Comparison of ENCODE assay signal across 9 cellular contexts in genomic region chr20:25297141-25297905, GRCh38. TPM values are rescaled to one million over a fixed set of nuclear protein-coding genes. Genes with fewer than 3 reads are reported as not detected.
DNase-seq lines count a peak whose midpoint lies in the region; ATAC-seq and FAIRE-seq lines count a peak whose summit lies in the region.
"Had no signal": no experiment of that assay in that cellular context is flagged by ENCODE, and none has a peak within 500 bp of the region (broad histone marks: within the 10 kb centered on the region; RNA-seq: fewer than 3 reads in every experiment).

No MANE protein-coding gene starts in this region.

- FAIRE-seq in HTR-8/SVneo (lab: Jason Lieb, UNC): no peak
- FAIRE-seq: TTC549 had no signal

- no peak overlapping the region for H3K4me3 ChIP-seq in right cardiac atrium (ENCODE audit: low read length)

- H3K4me1 ChIP-seq in right cardiac atrium (ENCODE audit: control insufficient read depth, insufficient read depth, low read length): peaks cover 7% of the 10 kb centered on the region

- H3K9me3 ChIP-seq in right cardiac atrium (ENCODE audit: control insufficient read depth, low read length): no peaks in the 10 kb centered on the region

- ATAC-seq in GM18498 (IDR thresholded peaks at IDR 0.05; ENCODE audit: unreplicated experiment): peak; percentile 66
- peak; percentile 70 for ATAC-seq in GM21390 (IDR thresholded peaks at IDR 0.05; ENCODE audit: unreplicated experiment)
- peak; percentile 65 for ATAC-seq in HG03439 (IDR thresholded peaks at IDR 0.05; ENCODE audit: unreplicated experiment)
- ATAC-seq in right cardiac atrium: no peak

- intact Hi-C loops in right cardiac atrium (cut with DNase I): loop anchor here in 2 of 4 donors (5.0 to 10.0 kb wide), 4 partner anchors 73 to 103 kb away; partner anchors contain the start of genes ABHD12 (in 1 of the 2) and ENTPD6 (in 1 of the 2)

- 77% methylated on average over 10 of the region's 10 CpGs for WGBS in right cardiac atrium

- H3K27me3 ChIP-seq in right cardiac atrium (ENCODE audit: control insufficient read depth, insufficient read depth): no peaks in the 10 kb centered on the region

- DNase-seq in right cardiac atrium (peak in 2 of 3 donors; percentile 52 to 53), NCI-H1092 (lab: John Stamatoyannopoulos, UW) (no peak), NCI-H524 treated with DMSO at 0.1 percent for 48 hours (lab: John Stamatoyannopoulos, UW) (no peak), pons (ENCODE audit: low spot score) (no peak), HTR-8/SVneo (ENCODE audit: insufficient read length, low spot score) (no peak)

- no peak overlapping the region for H3K27ac ChIP-seq in right cardiac atrium (ENCODE audit: low read length)

RNA-seq across cellular contexts. Expression of gene PYGB, which starts 49.4 kb away (rescaled TPM):
- 100 to 1,000 TPM; 154 to 219 (median 194) TPM for total RNA-seq in right cardiac atrium
- 136 TPM for polyA plus RNA-seq in right cardiac atrium

Comparison
In these comparisons a context has a peak if more than half of its experiments do, and no peak if none do; other contexts are left out.
1. ATAC-seq: peak in GM18498 (single experiment), GM21390 (single experiment) and HG03439 (single experiment); none in right cardiac atrium (0 of 2).
2. DNase-seq: peak in right cardiac atrium (2 of 3); none in NCI-H1092 (single experiment), NCI-H524 treated with DMSO at 0.1 percent for 48 hours (single experiment), pons (single experiment) and HTR-8/SVneo (single experiment).